Comparison of ENCODE assay signal across 8 cellular contexts in the genomic region with DNA sequence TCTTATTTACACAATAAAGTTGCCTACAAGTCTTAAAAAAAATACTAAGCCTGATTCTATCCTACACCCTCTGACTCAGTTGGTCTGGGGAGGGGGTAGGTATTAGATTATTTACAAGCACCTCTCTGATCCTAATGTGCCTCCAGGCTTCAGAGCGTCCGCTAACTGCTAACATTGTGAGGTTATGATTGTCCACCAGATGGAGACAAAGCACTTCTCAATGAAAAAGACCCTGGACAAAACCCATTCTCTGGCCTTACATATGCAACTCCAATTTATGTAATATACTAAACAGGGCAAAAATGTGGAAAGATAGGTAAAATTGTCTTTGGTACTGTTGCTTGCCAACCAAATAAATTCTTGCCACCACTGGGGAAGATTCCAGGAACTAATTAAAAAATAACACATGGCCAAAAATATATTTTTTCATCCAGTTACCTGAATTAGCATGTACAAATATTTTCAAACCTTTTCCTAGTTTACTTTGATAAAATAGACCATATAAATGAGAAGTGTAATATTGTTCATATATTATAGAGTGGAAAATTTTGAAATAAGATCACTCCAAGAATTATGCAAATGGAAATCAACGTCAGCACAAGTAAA.
DNase-seq lines count a peak whose midpoint lies in the region; ATAC-seq, FAIRE-seq and TF ChIP-seq lines count a peak whose summit lies in the region.

No MANE protein-coding gene starts in this region.

- TF ChIP-seq CTCF in RWPE1 (conservative IDR thresholded peaks at IDR 0.05; ENCODE audit: low read depth) (peak; percentile 84), cardiac fibroblast (IDR thresholded peaks at IDR 0.05; ENCODE audit: low read depth, low read length) (peak; percentile 79), keratinocyte (optimal IDR thresholded peaks at IDR 0.05 in 1 of 3, IDR thresholded peaks at IDR 0.05 in 1 of 3, conservative IDR thresholded peaks at IDR 0.05 in 1 of 3; ENCODE audit: extremely low read depth in 1 of 3, insufficient read depth in 2 of 3, low read length in 3 of 3) (peak; percentile 65 to 75 (median 68))

- H2AFZ ChIP-seq in keratinocyte (ENCODE audit: control insufficient read depth, low read length) = no peak overlapping the region

- H3K36me3 ChIP-seq in keratinocyte (ENCODE audit: control insufficient read depth in 2 of 2, extremely low read depth in 1 of 2, insufficient read depth in 2 of 2, low read length in 2 of 2) = no peaks in the 10 kb centered on the region

- no peak overlapping the region for H3K4me2 ChIP-seq in keratinocyte (ENCODE audit: control insufficient read depth, extremely low read depth, insufficient read depth, low read depth, low read length)

- no peaks in the 10 kb centered on the region for H3K79me2 ChIP-seq in keratinocyte (ENCODE audit: control insufficient read depth, insufficient read depth, low read length)

- no peak overlapping the region for H3K9ac ChIP-seq in keratinocyte (ENCODE audit: control insufficient read depth, extremely low read depth, insufficient read depth, low read length)

- ATAC-seq in GM21526 (IDR thresholded peaks at IDR 0.05; ENCODE audit: low FRiP score, unreplicated experiment) = peak; percentile 58

- H3K4me3 ChIP-seq in cardiac fibroblast (replicated peaks in 1 of 2; ENCODE audit: low read depth in 2 of 2, low read length in 2 of 2) = no peak overlapping the region
- H3K4me3 ChIP-seq in keratinocyte (ENCODE audit: control insufficient read depth in 2 of 3, extremely low read depth in 1 of 3, insufficient read depth in 2 of 3, low read depth in 1 of 3, low read length in 3 of 3) = no peak overlapping the region

- peak; percentile 77 for FAIRE-seq in keratinocyte (lab: Jason Lieb, UNC)

- H3K27ac ChIP-seq in RWPE1 (no peak overlapping the region), keratinocyte (ENCODE audit: control insufficient read depth, insufficient read depth, low read length) (no peak overlapping the region)

- POLR2A ChIA-PET in RWPE1 (lab: Yijun Ruan, JAX; ENCODE audit: low non-redundant PET) = no interaction called here

- dilution Hi-C loops in keratinocyte (cut with MboI; ENCODE audit: extremely low pct_ligation_motif_present, low sequenced_read_pairs) = no loop called here

- CTCF ChIA-PET in RWPE1 (lab: Yijun Ruan, JAX) = interaction anchor here (0.5 to 0.7 kb wide), 8 partner anchors 10 to 955 kb away, joined by 3 to 7 read pairs (median 3); no protein-coding TSS in a partner anchor

- DNase-seq in NCI-H1105 treated with DMSO at 0.1 percent for 48 hours (lab: John Stamatoyannopoulos, UW) = peak; percentile 52
- DNase-seq in NCI-H1105 (lab: John Stamatoyannopoulos, UW) = no peak
- peak; percentile 78 for DNase-seq in M059J (ENCODE audit: low read depth)
- DNase-seq in RWPE1 (ENCODE audit: low spot score) = peak; percentile 83
- DNase-seq in cardiac fibroblast (ENCODE audit: low read depth in 2 of 2) = peak; percentile 85 to 86
- peak; percentile 26 for DNase-seq in keratinocyte (ENCODE audit: low read depth, low spot score)
- DNase-seq in superior temporal gyrus (ENCODE audit: extremely low spot score) = peak; percentile 94

- no peaks in the 10 kb centered on the region for H3K9me3 ChIP-seq in keratinocyte (ENCODE audit: control insufficient read depth, low read depth, low read length)

- peaks cover 4% of the 10 kb centered on the region for H3K4me1 ChIP-seq in keratinocyte (ENCODE audit: control insufficient read depth, extremely low read depth, insufficient read depth, low read length)

- no peaks in the 10 kb centered on the region for H4K20me1 ChIP-seq in keratinocyte (ENCODE audit: control insufficient read depth, extremely low read depth, insufficient read depth, low read length)

- no peaks in the 10 kb centered on the region for H3K27me3 ChIP-seq in keratinocyte (ENCODE audit: control insufficient read depth, extremely low read depth, insufficient read depth, low read length)

- no peaks in the 10 kb centered on the region for H3K9me1 ChIP-seq in keratinocyte (ENCODE audit: control insufficient read depth, extremely low read depth, insufficient read depth, low read length)
